19 cellular contexts compared by ENCODE assay signal in the genomic region with DNA sequence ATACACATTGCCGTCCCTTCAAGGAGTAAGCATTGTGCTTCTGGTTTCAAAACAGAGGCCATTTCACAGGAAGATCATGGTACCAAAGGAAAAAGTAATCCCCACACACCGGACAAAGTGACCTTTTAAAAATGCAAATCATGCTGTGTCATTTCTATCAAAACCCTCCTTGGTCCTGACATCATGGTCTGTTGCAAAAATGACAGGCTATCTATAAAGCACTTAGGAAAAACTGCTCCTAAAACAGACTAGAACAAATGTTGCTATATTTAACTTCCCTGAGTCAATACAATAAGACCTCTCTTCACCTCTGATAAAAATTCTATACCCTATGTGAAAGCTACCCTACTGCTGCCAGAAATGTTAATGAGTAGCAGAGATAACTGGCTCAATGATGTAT.
A peak's percentile ranks its signal among the peaks of the same experiment; 100 is the strongest.
DNase-seq lines count a peak whose midpoint lies in the region; ATAC-seq and TF ChIP-seq lines count a peak whose summit lies in the region.
"Had no signal": no experiment of that assay in that cellular context is flagged by ENCODE, and none has a peak within 500 bp of the region (broad histone marks: within the 10 kb centered on the region; RNA-seq: fewer than 3 reads in every experiment).

No MANE protein-coding gene starts in this region.

- H3K4me1 ChIP-seq in left ventricle myocardium inferior, result peaks cover 8% of the 10 kb centered on the region
- H3K4me1 ChIP-seq in aorta (ENCODE audit: control insufficient read depth in 1 of 2, insufficient read depth in 2 of 2, low read length in 2 of 2), result no peaks in the 10 kb centered on the region
- H3K4me1 ChIP-seq: HAP-1 had no signal

- no peak overlapping the region for H3K4me3 ChIP-seq in left ventricle myocardium inferior
- H3K4me3 ChIP-seq in aorta (ENCODE audit: low read length in 2 of 2), result no peak overlapping the region
- H3K4me3 ChIP-seq: GM23338, HAP-1 had no signal

- no peaks in the 10 kb centered on the region for H3K36me3 ChIP-seq in left ventricle myocardium inferior
- no peaks in the 10 kb centered on the region for H3K36me3 ChIP-seq in aorta (ENCODE audit: control insufficient read depth in 1 of 2, insufficient read depth in 2 of 2, low read length in 1 of 2)
- H3K36me3 ChIP-seq: HAP-1 had no signal

- H3K27ac ChIP-seq in left ventricle myocardium inferior (replicated peaks), result peak overlapping the region; percentile 4
- no peak overlapping the region for H3K27ac ChIP-seq in aorta (ENCODE audit: low read depth in 1 of 2, low read length in 2 of 2)
- H3K27ac ChIP-seq: RWPE1 had no signal

- H3K36me3 Mint-ChIP-seq in stimulated activated naive CD8-positive, alpha-beta T cell treated with anti-CD3 and anti-CD28 coated beads, Interleukin-15, Interleukin-2, amounts not matched to agents 100 ng/mL and 50 ng/mL, for 24 hours (ENCODE audit: low read depth), result peaks cover 32% of the 10 kb centered on the region
- H3K36me3 Mint-ChIP-seq in activated T-helper 1 cell treated with anti-CD3 and anti-CD28 coated beads, Interleukin-12 subunit alpha, Interleukin-12 subunit beta, Interleukin-2, Interleukin-4 antibody, amounts not matched to agents 30 ng/mL and 10 ng/mL and 1 ng/mL, durations not matched to agents 14 hours and 24 hours and 36 hours (ENCODE audit: low read depth), result peaks cover 19% of the 10 kb centered on the region

- no peaks in the 10 kb centered on the region for H3K27me3 Mint-ChIP-seq in stimulated activated naive CD8-positive, alpha-beta T cell treated with anti-CD3 and anti-CD28 coated beads, Interleukin-15, Interleukin-2, amounts not matched to agents 100 ng/mL and 50 ng/mL, for 24 hours
- H3K27me3 Mint-ChIP-seq in stimulated activated naive CD8-positive, alpha-beta T cell treated with anti-CD3 and anti-CD28 coated beads, Interleukin-15, amount 100 ng/mL, for 72 hours, result no peaks in the 10 kb centered on the region
- no peaks in the 10 kb centered on the region for H3K27me3 Mint-ChIP-seq in activated T-helper 1 cell treated with anti-CD3 and anti-CD28 coated beads, Interleukin-12 subunit alpha, Interleukin-12 subunit beta, Interleukin-2, Interleukin-4 antibody, amounts not matched to agents 30 ng/mL and 10 ng/mL and 1 ng/mL, durations not matched to agents 14 hours and 24 hours and 36 hours (ENCODE audit: insufficient read depth)

- intact Hi-C loops in activated T-helper 1 cell treated with anti-CD3 and anti-CD28 coated beads, Interleukin-12 subunit alpha, Interleukin-12 subunit beta, Interleukin-2, Interleukin-4 antibody, amounts not matched to agents 30 ng/mL and 10 ng/mL and 1 ng/mL, durations not matched to agents 14 hours and 24 hours and 36 hours (cut with micrococcal nuclease), result no loop called here
- intact Hi-C loops in left ventricle myocardium inferior (cut with micrococcal nuclease), result no loop called here
- intact Hi-C loops in aorta (cut with DNase I), result no loop called here

- 37 to 42% methylated on average over 2 of the region's 2 CpGs for WGBS in aorta, 2 donors

- no peak for TF ChIP-seq CTCF in left ventricle myocardium inferior (IDR thresholded peaks at IDR 0.05; ENCODE audit: borderline replicate concordance)

- H3K9me3 ChIP-seq in left ventricle myocardium inferior (replicated peaks) (peaks cover 13% of the 10 kb centered on the region), aorta (ENCODE audit: control insufficient read depth, low read length) (no peaks in the 10 kb centered on the region)

- H3K27ac Mint-ChIP-seq in stimulated activated naive CD8-positive, alpha-beta T cell treated with anti-CD3 and anti-CD28 coated beads, Interleukin-15, Interleukin-2, amounts not matched to agents 100 ng/mL and 50 ng/mL, for 24 hours, result peak overlapping the region; percentile 18
- H3K27ac Mint-ChIP-seq in stimulated activated naive CD8-positive, alpha-beta T cell treated with anti-CD3 and anti-CD28 coated beads, Interleukin-15, amount 100 ng/mL, for 72 hours, result peak overlapping the region in 1 of 2 donors; percentile 27
- H3K27ac Mint-ChIP-seq in activated T-helper 1 cell treated with anti-CD3 and anti-CD28 coated beads, Interleukin-12 subunit alpha, Interleukin-12 subunit beta, Interleukin-2, Interleukin-4 antibody, amounts not matched to agents 30 ng/mL and 10 ng/mL and 1 ng/mL, durations not matched to agents 14 hours and 24 hours and 36 hours, result peak overlapping the region; percentile 27
- H3K27ac Mint-ChIP-seq: CD8-positive, alpha-beta T cell; GM23338 had no signal

- no peak overlapping the region for H3K4me3 Mint-ChIP-seq in stimulated activated naive CD8-positive, alpha-beta T cell treated with anti-CD3 and anti-CD28 coated beads, Interleukin-15, Interleukin-2, amounts not matched to agents 100 ng/mL and 50 ng/mL, for 24 hours
- no peak overlapping the region for H3K4me3 Mint-ChIP-seq in stimulated activated naive CD8-positive, alpha-beta T cell treated with anti-CD3 and anti-CD28 coated beads, Interleukin-15, amount 100 ng/mL, for 72 hours
- no peak overlapping the region for H3K4me3 Mint-ChIP-seq in activated T-helper 1 cell treated with anti-CD3 and anti-CD28 coated beads, Interleukin-12 subunit alpha, Interleukin-12 subunit beta, Interleukin-2, Interleukin-4 antibody, amounts not matched to agents 30 ng/mL and 10 ng/mL and 1 ng/mL, durations not matched to agents 14 hours and 24 hours and 36 hours
- H3K4me3 Mint-ChIP-seq: CD8-positive, alpha-beta T cell; GM23338 had no signal

- peaks cover 60% of the 10 kb centered on the region for H3K4me1 Mint-ChIP-seq in stimulated activated naive CD8-positive, alpha-beta T cell treated with anti-CD3 and anti-CD28 coated beads, Interleukin-15, Interleukin-2, amounts not matched to agents 100 ng/mL and 50 ng/mL, for 24 hours (ENCODE audit: low read depth)
- H3K4me1 Mint-ChIP-seq in stimulated activated naive CD8-positive, alpha-beta T cell treated with anti-CD3 and anti-CD28 coated beads, Interleukin-15, amount 100 ng/mL, for 72 hours, result peaks cover 52% of the 10 kb centered on the region
- H3K4me1 Mint-ChIP-seq in activated T-helper 1 cell treated with anti-CD3 and anti-CD28 coated beads, Interleukin-12 subunit alpha, Interleukin-12 subunit beta, Interleukin-2, Interleukin-4 antibody, amounts not matched to agents 30 ng/mL and 10 ng/mL and 1 ng/mL, durations not matched to agents 14 hours and 24 hours and 36 hours (ENCODE audit: low read depth), result peaks cover 38% of the 10 kb centered on the region
- H3K4me1 Mint-ChIP-seq: GM23338 had no signal

- DNase-seq in stimulated activated naive CD8-positive, alpha-beta T cell treated with anti-CD3 and anti-CD28 coated beads, Interleukin-15, amount 100 ng/mL, for 72 hours, result no peak
- DNase-seq in activated T-helper 1 cell treated with anti-CD3 and anti-CD28 coated beads, Interleukin-12 subunit alpha, Interleukin-12 subunit beta, Interleukin-2, Interleukin-4 antibody, amounts not matched to agents 30 ng/mL and 10 ng/mL and 1 ng/mL, durations not matched to agents 14 hours and 24 hours and 36 hours (ENCODE audit: low spot score), result no peak
- DNase-seq in left ventricle myocardium inferior, result no peak
- no peak for DNase-seq in aorta
- DNase-seq: CD8-positive, alpha-beta T cell; DMS153; KG1; NCI-H1092 treated with DMSO at 0.1 percent for 48 hours; NCI-H1436 treated with DMSO at 0.1 percent for 48 hours; NCI-H1930; NCI-H2227 treated with DMSO at 0.1 percent for 48 hours; NCI-H510A; NCI-H748 treated with DMSO at 0.1 percent for 48 hours had no signal

- H3K27me3 ChIP-seq in left ventricle myocardium inferior (ENCODE audit: low read depth) (no peaks in the 10 kb centered on the region), aorta (ENCODE audit: control insufficient read depth in 1 of 2, insufficient read depth in 2 of 2, low read length in 1 of 2) (no peaks in the 10 kb centered on the region)

- no peak for ATAC-seq in stimulated activated naive CD8-positive, alpha-beta T cell treated with anti-CD3 and anti-CD28 coated beads, Interleukin-15, amount 100 ng/mL, for 72 hours
- ATAC-seq in GM21423 (IDR thresholded peaks at IDR 0.05; ENCODE audit: unreplicated experiment) (no peak), HG03108 (IDR thresholded peaks at IDR 0.05; ENCODE audit: unreplicated experiment) (no peak), aorta (ENCODE audit: low FRiP score) (no peak)
- ATAC-seq: CD8-positive, alpha-beta T cell; GM23338 had no signal

- peaks cover 23% of the 10 kb centered on the region for H3K9me3 Mint-ChIP-seq in stimulated activated naive CD8-positive, alpha-beta T cell treated with anti-CD3 and anti-CD28 coated beads, Interleukin-15, Interleukin-2, amounts not matched to agents 100 ng/mL and 50 ng/mL, for 24 hours
- H3K9me3 Mint-ChIP-seq in stimulated activated naive CD8-positive, alpha-beta T cell treated with anti-CD3 and anti-CD28 coated beads, Interleukin-15, amount 100 ng/mL, for 72 hours, result peaks cover 30 to 31% of the 10 kb centered on the region in 2 donors
- peaks cover 39% of the 10 kb centered on the region for H3K9me3 Mint-ChIP-seq in activated T-helper 1 cell treated with anti-CD3 and anti-CD28 coated beads, Interleukin-12 subunit alpha, Interleukin-12 subunit beta, Interleukin-2, Interleukin-4 antibody, amounts not matched to agents 30 ng/mL and 10 ng/mL and 1 ng/mL, durations not matched to agents 14 hours and 24 hours and 36 hours
